Comparison of ENCODE assay signal across 10 cellular contexts in genomic region chr17:27793168-27793905, GRCh38. TPM values are rescaled to one million over a fixed set of nuclear protein-coding genes. Genes with fewer than 3 reads are reported as not detected.
DNase-seq lines count a peak whose midpoint lies in the region; ATAC-seq and TF ChIP-seq lines count a peak whose summit lies in the region.
"Had no signal": no experiment of that assay in that cellular context is flagged by ENCODE, and none has a peak within 500 bp of the region (broad histone marks: within the 10 kb centered on the region; RNA-seq: fewer than 3 reads in every experiment).

No MANE protein-coding gene starts in this region.

- no peaks in the 10 kb centered on the region for H3K27me3 ChIP-seq in right lobe of liver
- H3K27me3 ChIP-seq in effector memory CD4-positive, alpha-beta T cell (replicated peaks; ENCODE audit: control insufficient read depth, insufficient read depth, low read length, poor library complexity, severe bottlenecking) = peaks cover 22% of the 10 kb centered on the region

- no peak overlapping the region for H3K27ac Mint-ChIP-seq in activated naive CD4-positive, alpha-beta T cell treated with anti-CD3 and anti-CD28 coated beads, Interleukin-2, amount 50 U/mL, for 24 hours
- H3K27ac Mint-ChIP-seq in brain (no peak overlapping the region), type B pancreatic cell (no peak overlapping the region)
- H3K27ac Mint-ChIP-seq: T-helper 1 cell treated with Interleukin-12 subunit alpha and Interleukin-12 subunit beta and Interleukin-4 antibody, amounts not matched to agents 30 μg/mL and 1 μg/mL, for 36 hours had no signal

- peaks cover 34% of the 10 kb centered on the region for H3K27me3 Mint-ChIP-seq in activated naive CD4-positive, alpha-beta T cell treated with anti-CD3 and anti-CD28 coated beads, Interleukin-2, amount 50 U/mL, for 24 hours
- peaks cover 44% of the 10 kb centered on the region for H3K27me3 Mint-ChIP-seq in brain
- H3K27me3 Mint-ChIP-seq in type B pancreatic cell = peaks cover 59% of the 10 kb centered on the region

- peaks cover 7% of the 10 kb centered on the region for H3K4me1 Mint-ChIP-seq in activated naive CD4-positive, alpha-beta T cell treated with anti-CD3 and anti-CD28 coated beads, Interleukin-2, amount 50 U/mL, for 24 hours
- peaks cover 5% of the 10 kb centered on the region for H3K4me1 Mint-ChIP-seq in brain
- no peaks in the 10 kb centered on the region for H3K4me1 Mint-ChIP-seq in type B pancreatic cell (ENCODE audit: unreplicated experiment)

- no peaks in the 10 kb centered on the region for H3K9me3 Mint-ChIP-seq in activated naive CD4-positive, alpha-beta T cell treated with anti-CD3 and anti-CD28 coated beads, Interleukin-2, amount 50 U/mL, for 24 hours
- H3K9me3 Mint-ChIP-seq in brain = peaks cover 0 to 4% (median 0%) of the 10 kb centered on the region in 5 experiments
- H3K9me3 Mint-ChIP-seq in type B pancreatic cell = no peaks in the 10 kb centered on the region
- H3K9me3 Mint-ChIP-seq: T-helper 1 cell treated with Interleukin-12 subunit alpha and Interleukin-12 subunit beta and Interleukin-4 antibody, amounts not matched to agents 30 μg/mL and 1 μg/mL, for 36 hours had no signal

- peak overlapping the region; percentile 63 for H3K4me3 Mint-ChIP-seq in activated naive CD4-positive, alpha-beta T cell treated with anti-CD3 and anti-CD28 coated beads, Interleukin-2, amount 50 U/mL, for 24 hours
- peak overlapping the region; percentile 72 to 77 (median 76) for H3K4me3 Mint-ChIP-seq in brain
- H3K4me3 Mint-ChIP-seq in type B pancreatic cell = peak overlapping the region; percentile 75

- WGBS in right lobe of liver (ENCODE audit: insufficient coverage, low coverage, low lambda C conversion rate, missing lambda C conversion rate) = 15% methylated on average over 12 of the region's 58 CpGs

- no peak for TF ChIP-seq POLR2A in right lobe of liver (IDR thresholded peaks at IDR 0.05)

- peak overlapping the region in 1 of 3 donors; percentile 19 for H3K4me3 ChIP-seq in right lobe of liver
- H3K4me3 ChIP-seq in effector memory CD4-positive, alpha-beta T cell (ENCODE audit: insufficient read depth, low read depth, low read length, poor library complexity, severe bottlenecking) = no peak overlapping the region

- ATAC-seq in right lobe of liver (peak; percentile 45 to 79 (median 54)), HG02610 (IDR thresholded peaks at IDR 0.05; ENCODE audit: unreplicated experiment) (no peak), HG02759 (IDR thresholded peaks at IDR 0.05; ENCODE audit: unreplicated experiment) (no peak)

- H3K27ac ChIP-seq in right lobe of liver = no peak overlapping the region
- no peak overlapping the region for H3K27ac ChIP-seq in effector memory CD4-positive, alpha-beta T cell (ENCODE audit: insufficient read depth, low read length, poor library complexity, severe bottlenecking)

- peaks cover 0 to 7% (median 0%) of the 10 kb centered on the region in 4 donors for H3K4me1 ChIP-seq in right lobe of liver
- H3K4me1 ChIP-seq in effector memory CD4-positive, alpha-beta T cell (ENCODE audit: control insufficient read depth, insufficient read depth, low read length, poor library complexity, severe bottlenecking) = peaks cover 8% of the 10 kb centered on the region

- intact Hi-C loops in right lobe of liver (cut with DNase I) = no loop called here

- no peaks in the 10 kb centered on the region for H3K36me3 Mint-ChIP-seq in activated naive CD4-positive, alpha-beta T cell treated with anti-CD3 and anti-CD28 coated beads, Interleukin-2, amount 50 U/mL, for 24 hours
- H3K36me3 Mint-ChIP-seq in brain = no peaks in the 10 kb centered on the region
- H3K36me3 Mint-ChIP-seq in type B pancreatic cell = no peaks in the 10 kb centered on the region

- TF ChIP-seq CTCF in brain (conservative IDR thresholded peaks at IDR 0.05) (no peak), right lobe of liver (IDR thresholded peaks at IDR 0.05) (no peak), type B pancreatic cell (conservative IDR thresholded peaks at IDR 0.05) (no peak)

- no peaks in the 10 kb centered on the region for H3K36me3 ChIP-seq in right lobe of liver
- no peaks in the 10 kb centered on the region for H3K36me3 ChIP-seq in effector memory CD4-positive, alpha-beta T cell (ENCODE audit: control insufficient read depth, insufficient read depth, low read length)

- no peaks in the 10 kb centered on the region for H3K9me3 ChIP-seq in right lobe of liver
- no peaks in the 10 kb centered on the region for H3K9me3 ChIP-seq in effector memory CD4-positive, alpha-beta T cell (ENCODE audit: control insufficient read depth, low read length)

- no peak for DNase-seq in activated naive CD4-positive, alpha-beta T cell treated with anti-CD3 and anti-CD28 coated beads, Interleukin-2, amount 50 U/mL, for 16 hours
- DNase-seq in right lobe of liver (no peak), type B pancreatic cell (ENCODE audit: extremely low spot score, unreplicated experiment) (no peak)
- DNase-seq in effector memory CD4-positive, alpha-beta T cell = no peak

RNA-seq across cellular contexts. Expression of gene NOS2, which starts 7.0 kb away (rescaled TPM):
- polyA plus RNA-seq in brain (ENCODE audit: insufficient read depth, low read depth, low replicate concordance) = 1.7 TPM
- under 1 TPM in 2 of 6 experiments, not detected in 4; 0.07 to 0.09 TPM for total RNA-seq in right lobe of liver
- 1.1 and 7.6 TPM in 2 replicates for total RNA-seq in type B pancreatic cell (ENCODE audit: low replicate concordance)
- total RNA-seq: mononuclear cell had no signal

Comparison
In these comparisons a context has a peak if more than half of its experiments do, and no peak if none do; other contexts are left out.
1. ATAC-seq: peak in right lobe of liver (4 of 4); none in HG02610 (single experiment) and HG02759 (single experiment).
2. Peak in every context shown above with its lines, with median percentiles within 50 percentile points of each other: H3K4me3 Mint-ChIP-seq.